Comparison of ENCODE assay signal across 9 cellular contexts in the genomic region with DNA sequence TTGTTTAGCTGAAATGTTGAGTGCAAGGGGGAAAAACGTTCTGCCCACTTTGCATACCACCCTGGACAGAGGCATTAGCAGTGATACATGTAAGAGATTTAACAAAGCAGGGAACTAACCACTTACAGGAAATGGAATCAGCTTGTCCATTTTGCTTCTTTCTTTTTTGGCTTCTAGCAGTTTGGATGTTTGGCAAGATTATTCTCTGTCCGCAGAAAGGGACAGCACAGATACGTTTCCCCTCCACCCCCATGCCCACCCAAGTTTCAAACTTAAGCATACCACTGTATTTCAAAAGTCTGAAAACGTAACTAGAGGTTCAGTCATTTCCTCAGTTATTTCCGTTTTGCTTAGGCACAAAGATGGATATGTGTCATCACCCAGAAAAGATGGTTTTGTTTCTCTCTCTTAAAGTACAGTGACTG.
DNase-seq lines count a peak whose midpoint lies in the region; ATAC-seq and TF ChIP-seq lines count a peak whose summit lies in the region.
"Had no signal": no experiment of that assay in that cellular context is flagged by ENCODE, and none has a peak within 500 bp of the region (broad histone marks: within the 10 kb centered on the region; RNA-seq: fewer than 3 reads in every experiment).

No MANE protein-coding gene starts in this region.

- H3K4me3 Mint-ChIP-seq in activated T-cell treated with anti-CD3 and anti-CD28 coated beads, Interleukin-2, amount 50 U/mL, for 4 hours: no peak overlapping the region

- H4K20me1 ChIP-seq in smooth muscle cell (ENCODE audit: low read depth): no peaks in the 10 kb centered on the region

- ATAC-seq in activated T-cell treated with anti-CD3 and anti-CD28 coated beads, Interleukin-2, amount 50 U/mL, for 4 hours: peak; percentile 50 to 60
- peak; percentile 67 for ATAC-seq in HG02870 (IDR thresholded peaks at IDR 0.05; ENCODE audit: unreplicated experiment)
- no peak for ATAC-seq in right cardiac atrium

- peak overlapping the region; percentile 93 for H3K27ac ChIP-seq in SJCRH30
- peak overlapping the region; percentile 92 for H3K27ac ChIP-seq in smooth muscle cell (ENCODE audit: low read depth)
- no peak overlapping the region for H3K27ac ChIP-seq in right cardiac atrium (ENCODE audit: low read length)
- H3K27ac ChIP-seq: C4-2B had no signal

- H3K4me2 ChIP-seq in smooth muscle cell: peak overlapping the region; percentile 78

- H2AFZ ChIP-seq in smooth muscle cell (ENCODE audit: low read depth): no peak overlapping the region

- H3K4me1 Mint-ChIP-seq in activated T-cell treated with anti-CD3 and anti-CD28 coated beads, Interleukin-2, amount 50 U/mL, for 4 hours (ENCODE audit: low read depth): peaks cover 26% of the 10 kb centered on the region

- H3K36me3 ChIP-seq in SJCRH30: no peaks in the 10 kb centered on the region
- no peaks in the 10 kb centered on the region for H3K36me3 ChIP-seq in smooth muscle cell (ENCODE audit: low read depth)

- no peaks in the 10 kb centered on the region for H3K79me2 ChIP-seq in smooth muscle cell (ENCODE audit: low read depth)

- H3K27me3 Mint-ChIP-seq in activated T-cell treated with anti-CD3 and anti-CD28 coated beads, Interleukin-2, amount 50 U/mL, for 4 hours (ENCODE audit: low read depth): no peaks in the 10 kb centered on the region

- no peak for TF ChIP-seq CTCF in smooth muscle cell (IDR thresholded peaks at IDR 0.05; ENCODE audit: borderline replicate concordance, insufficient read depth, poor library complexity, severe bottlenecking)

- peak overlapping the region; percentile 52 for H3K9ac ChIP-seq in smooth muscle cell (ENCODE audit: low read depth)

- peaks cover 27% of the 10 kb centered on the region for H3K36me3 Mint-ChIP-seq in activated T-cell treated with anti-CD3 and anti-CD28 coated beads, Interleukin-2, amount 50 U/mL, for 4 hours (ENCODE audit: insufficient read depth)

- no peaks in the 10 kb centered on the region for H3K9me3 Mint-ChIP-seq in activated T-cell treated with anti-CD3 and anti-CD28 coated beads, Interleukin-2, amount 50 U/mL, for 4 hours

- H3K4me3 ChIP-seq in SJCRH30 (no peak overlapping the region), smooth muscle cell (peak overlapping the region; percentile 13), right cardiac atrium (ENCODE audit: low read length) (no peak overlapping the region)

- H3K27me3 ChIP-seq in SJCRH30 (no peaks in the 10 kb centered on the region), smooth muscle cell (ENCODE audit: low read depth) (no peaks in the 10 kb centered on the region), right cardiac atrium (ENCODE audit: control insufficient read depth, insufficient read depth) (no peaks in the 10 kb centered on the region)

- intact Hi-C loops in right cardiac atrium (cut with DNase I): no loop called here

- WGBS in smooth muscle cell (ENCODE audit: low lambda C conversion rate): 19% methylated on average over 5 of the region's 5 CpGs
- WGBS in right cardiac atrium: 74% methylated on average over 5 of the region's 5 CpGs

- H3F3A ChIP-seq in smooth muscle cell (ENCODE audit: low read depth): peaks cover 11% of the 10 kb centered on the region

- peaks cover 70% of the 10 kb centered on the region for H3K4me1 ChIP-seq in SJCRH30
- peaks cover 40% of the 10 kb centered on the region for H3K4me1 ChIP-seq in smooth muscle cell (ENCODE audit: low read depth)
- peaks cover 5% of the 10 kb centered on the region for H3K4me1 ChIP-seq in right cardiac atrium (ENCODE audit: control insufficient read depth, insufficient read depth, low read length)

- no peak for DNase-seq in activated T-cell treated with anti-CD3 and anti-CD28 coated beads, Interleukin-2, amount 50 U/mL, for 4 hours
- DNase-seq in activated T-cell treated with anti-CD3 and anti-CD28 coated beads for 4 hours (no peak), SJCRH30 (peak in 1 of 2 experiments; percentile 36), smooth muscle cell (lab: John Stamatoyannopoulos, UW; ENCODE audit: unreplicated experiment) (no peak), right cardiac atrium (no peak), GM19238 (ENCODE audit: insufficient read length, low spot score) (no peak), SW480 (ENCODE audit: low spot score) (no peak)

- H3K9me3 ChIP-seq in SJCRH30 (replicated peaks) (no peaks in the 10 kb centered on the region), smooth muscle cell (replicated peaks; ENCODE audit: low read depth) (no peaks in the 10 kb centered on the region), right cardiac atrium (ENCODE audit: control insufficient read depth, low read length) (peaks cover 3% of the 10 kb centered on the region)

Comparison
In these comparisons a context has a peak if more than half of its experiments do, and no peak if none do; other contexts are left out.
1. ATAC-seq: peak in activated T-cell treated with anti-CD3 and anti-CD28 coated beads, Interleukin-2, amount 50 U/mL, for 4 hours (2 of 2) and HG02870 (single experiment); none in right cardiac atrium (0 of 2).